Comparison of ENCODE assay signal across 16 cellular contexts in genomic region chr3:82130056-82130455, GRCh38.
DNase-seq lines count a peak whose midpoint lies in the region; ATAC-seq and TF ChIP-seq lines count a peak whose summit lies in the region.
"Had no signal": no experiment of that assay in that cellular context is flagged by ENCODE, and none has a peak within 500 bp of the region (broad histone marks: within the 10 kb centered on the region; RNA-seq: fewer than 3 reads in every experiment).

No MANE protein-coding gene starts in this region.

- H3K27me3 ChIP-seq in BLaER1 treated with 17β-estradiol and CSF1 and Interleukin-3, amounts not matched to agents 10 nM and 100 nM: no peaks in the 10 kb centered on the region
- no peaks in the 10 kb centered on the region for H3K27me3 ChIP-seq in ascending aorta
- H3K27me3 ChIP-seq: colonic mucosa, esophagus muscularis mucosa, MG63, pancreas had no signal

- H3K27ac ChIP-seq in BLaER1 treated with 17β-estradiol and CSF1 and Interleukin-3, amounts not matched to agents 10 nM and 100 nM: peak overlapping the region in 7 of 11 experiments; percentile 12 to 82 (median 69); a peak in 12 of 22 replicates
- H3K27ac ChIP-seq in ascending aorta: no peak overlapping the region
- H3K27ac ChIP-seq: colonic mucosa, esophagus muscularis mucosa, pancreas had no signal

- peak overlapping the region in 6 of 11 experiments; percentile 10 to 67 (median 49); a peak in 10 of 22 replicates for H3K4me2 ChIP-seq in BLaER1 treated with 17β-estradiol and CSF1 and Interleukin-3, amounts not matched to agents 10 nM and 100 nM

- ATAC-seq in HG03432 (IDR thresholded peaks at IDR 0.05; ENCODE audit: unreplicated experiment): peak; percentile 39
- ATAC-seq in HG02973 (IDR thresholded peaks at IDR 0.05; ENCODE audit: unreplicated experiment): no peak

- H3K4me1 ChIP-seq in BLaER1 treated with 17β-estradiol and CSF1 and Interleukin-3, amounts not matched to agents 10 nM and 100 nM: peaks cover 0 to 31% (median 8%) of the 10 kb centered on the region in 10 experiments; a peak in 10 of 20 replicates
- H3K4me1 ChIP-seq in ascending aorta: no peaks in the 10 kb centered on the region
- H3K4me1 ChIP-seq: colonic mucosa, esophagus muscularis mucosa, pancreas had no signal

- intact Hi-C loops in ascending aorta (cut with DNase I): loop anchor here (5.0 kb wide), 1 partner anchor 463 kb away; no protein-coding TSS in a partner anchor

- H4K20me1 ChIP-seq in BLaER1 treated with 17β-estradiol and CSF1 and Interleukin-3, amounts not matched to agents 10 nM and 100 nM: no peaks in the 10 kb centered on the region

- H3K9me3 ChIP-seq in BLaER1 treated with 17β-estradiol and CSF1 and Interleukin-3, amounts not matched to agents 10 nM and 100 nM (replicated peaks in 1 of 11): no peaks in the 10 kb centered on the region
- no peaks in the 10 kb centered on the region for H3K9me3 ChIP-seq in ascending aorta
- H3K9me3 ChIP-seq: colonic mucosa, esophagus muscularis mucosa, MG63, pancreas had no signal

- no peak for TF ChIP-seq CTCF in ascending aorta (IDR thresholded peaks at IDR 0.05)

- H3K36me3 ChIP-seq in BLaER1 treated with 17β-estradiol and CSF1 and Interleukin-3, amounts not matched to agents 10 nM and 100 nM: no peaks in the 10 kb centered on the region
- H3K36me3 ChIP-seq in ascending aorta: no peaks in the 10 kb centered on the region
- H3K36me3 ChIP-seq: colonic mucosa, esophagus muscularis mucosa, MG63, pancreas had no signal

- DNase-seq in SKM-1 treated with dmso at 0.1 percent for 144 hours (lab: John Stamatoyannopoulos, UW; ENCODE audit: unreplicated experiment): peak; percentile 99
- peak; percentile 72 for DNase-seq in medulla oblongata (ENCODE audit: extremely low spot score)
- no peak for DNase-seq in SHP77 (lab: John Stamatoyannopoulos, UW)
- DNase-seq in ascending aorta (ENCODE audit: low spot score in 2 of 2): no peak
- DNase-seq in GOT3 (lab: John Stamatoyannopoulos, UW): no peak
- DNase-seq: activated CD4-positive, alpha-beta T cell treated with anti-CD3 and anti-CD28 coated beads, Interleukin-2, amount 10 ng/mL, durations not matched to agents 7 days and 5 days; amygdala; colonic mucosa; MG63; pancreas; stimulated activated CD4-positive, alpha-beta T cell treated with anti-CD3 and anti-CD28 coated beads, Interleukin-12 subunit alpha, Interleukin-12 subunit beta, amount 100 ng/mL, for 4 hours had no signal

- no peak overlapping the region for H3K4me3 ChIP-seq in BLaER1 treated with 17β-estradiol and CSF1 and Interleukin-3, amounts not matched to agents 10 nM and 100 nM
- no peak overlapping the region for H3K4me3 ChIP-seq in ascending aorta
- H3K4me3 ChIP-seq: colonic mucosa, esophagus muscularis mucosa, lung, MG63, pancreas had no signal

- H3K9ac ChIP-seq in BLaER1 treated with 17β-estradiol and CSF1 and Interleukin-3, amounts not matched to agents 10 nM and 100 nM: peak overlapping the region in 4 of 11 experiments; percentile 24 to 61 (median 54); a peak in 5 of 22 replicates

Comparison
In these comparisons a context has a peak if more than half of its experiments do, and no peak if none do; other contexts are left out.
1. H3K27ac ChIP-seq: peak in BLaER1 treated with 17β-estradiol and CSF1 and Interleukin-3, amounts not matched to agents 10 nM and 100 nM (7 of 11); none in ascending aorta (0 of 2).
2. DNase-seq: peak in SKM-1 treated with dmso at 0.1 percent for 144 hours (single experiment) and medulla oblongata (single experiment); none in SHP77 (0 of 2), ascending aorta (0 of 2) and GOT3 (single experiment).